In the genomic region with DNA sequence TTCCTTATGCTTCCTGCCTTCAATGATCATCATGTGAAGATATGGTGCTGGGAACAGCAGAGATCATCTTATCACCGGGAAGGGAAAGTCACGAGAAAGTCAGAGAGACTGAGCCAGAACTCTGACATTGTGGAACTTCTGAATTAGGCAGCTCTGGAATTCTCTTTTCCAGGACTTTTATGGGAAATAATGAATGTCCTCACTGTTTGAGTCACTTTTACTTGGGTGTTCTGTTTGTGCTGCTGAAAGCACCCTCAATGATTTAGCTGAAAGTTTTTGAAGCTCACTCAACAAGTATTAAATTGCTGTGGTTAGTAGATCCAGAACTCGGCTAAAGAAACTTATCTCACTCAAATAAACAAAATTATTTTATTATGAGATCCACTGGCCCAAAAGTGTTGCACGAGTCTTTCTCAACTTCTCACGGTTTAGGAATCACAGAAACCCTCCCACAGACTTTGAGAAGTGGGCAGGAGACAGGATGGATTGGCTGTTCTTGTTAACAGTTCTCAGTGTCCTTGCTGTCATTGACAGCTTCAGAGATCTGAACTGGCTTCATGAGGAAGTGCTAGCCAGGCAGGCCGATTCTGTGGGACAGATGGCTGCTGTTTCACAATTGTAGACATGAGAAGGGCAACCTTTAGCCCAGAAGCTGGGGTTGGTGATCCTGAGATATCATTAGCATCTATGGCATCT, we compare ENCODE assay signal across 9 cellular contexts. TPM values are rescaled to one million over a fixed set of nuclear protein-coding genes. Genes with fewer than 3 reads are reported as not detected.
DNase-seq lines count a peak whose midpoint lies in the region; ATAC-seq, FAIRE-seq and TF ChIP-seq lines count a peak whose summit lies in the region.
"Had no signal": no experiment of that assay in that cellular context is flagged by ENCODE, and none has a peak within 500 bp of the region (broad histone marks: within the 10 kb centered on the region; RNA-seq: fewer than 3 reads in every experiment).

No MANE protein-coding gene starts in this region.

- no peak for TF ChIP-seq CTCF in GM23338 (conservative IDR thresholded peaks at IDR 0.05; ENCODE audit: low read depth in 2 of 2)

- H3K36me3 Mint-ChIP-seq in GM23338 (ENCODE audit: low read depth): no peaks in the 10 kb centered on the region

- no peak for DNase-seq in GM23338 (ENCODE audit: low spot score)
- no peak for DNase-seq in SK-N-MC (ENCODE audit: low read depth, low spot score)
- DNase-seq in left cardiac atrium: peak; percentile 48
- DNase-seq in C1 segment of cervical spinal cord (lab: John Stamatoyannopoulos, UW): no peak
- DNase-seq in OCI-M2 (lab: John Stamatoyannopoulos, UW; ENCODE audit: unreplicated experiment): no peak
- no peak for DNase-seq in RCC 7860 (ENCODE audit: low spot score)
- DNase-seq: activated effector memory CD4-positive, alpha-beta T cell treated with Interleukin-2 at 50 U/mL for 16 hours had no signal

- H3K27ac ChIP-seq in GM23338 (ENCODE audit: low read depth) (no peak overlapping the region), SK-N-MC (peak overlapping the region; percentile 91), skin epidermis (peak overlapping the region in 16 of 21 experiments; percentile 15 to 77 (median 50))

- H3K27ac Mint-ChIP-seq in GM23338: no peak overlapping the region

- peak overlapping the region; percentile 80; the same call in 1 of the 2 replicates for H2AFZ ChIP-seq in GM23338

- H3K9me2 ChIP-seq in GM23338 (ENCODE audit: insufficient read depth): no peaks in the 10 kb centered on the region

- H3K9me3 ChIP-seq in SK-N-MC (ENCODE audit: low read depth, low read length): no peaks in the 10 kb centered on the region

- H3K27me3 ChIP-seq in GM23338 (ENCODE audit: insufficient read depth): no peaks in the 10 kb centered on the region

- H3K4me1 Mint-ChIP-seq in GM23338: no peaks in the 10 kb centered on the region

- H3K4me3 ChIP-seq in GM23338: no peak overlapping the region
- no peak overlapping the region for H3K4me3 ChIP-seq in SK-N-MC
- no peak overlapping the region for H3K4me3 ChIP-seq in skin epidermis

- H3K79me2 ChIP-seq in GM23338 (replicated peaks; ENCODE audit: insufficient read depth): no peaks in the 10 kb centered on the region

- no peaks in the 10 kb centered on the region for H4K20me1 ChIP-seq in GM23338 (replicated peaks; ENCODE audit: insufficient read depth)

- no peak overlapping the region for H3K4me2 ChIP-seq in GM23338

- H3K9ac ChIP-seq in SK-N-MC (ENCODE audit: insufficient read length): peak overlapping the region; percentile 33

- no peak for FAIRE-seq in RCC 7860 (lab: Jason Lieb, UNC)

- H3K27me3 Mint-ChIP-seq in GM23338 (ENCODE audit: insufficient read depth, low read depth, poor library complexity): peaks cover 2% of the 10 kb centered on the region

- H3K4me1 ChIP-seq in GM23338 (ENCODE audit: insufficient read depth): no peaks in the 10 kb centered on the region

- H3K9me3 Mint-ChIP-seq in GM23338: no peaks in the 10 kb centered on the region

- no peaks in the 10 kb centered on the region for H3K36me3 ChIP-seq in GM23338 (ENCODE audit: insufficient read depth)
- no peaks in the 10 kb centered on the region for H3K36me3 ChIP-seq in SK-N-MC (ENCODE audit: insufficient read depth, low read length)

- no peak overlapping the region for H3K4me3 Mint-ChIP-seq in GM23338

- ATAC-seq in GM23338: no peak
- peak; percentile 76 to 78 for ATAC-seq in left cardiac atrium
- ATAC-seq in GM19023 (IDR thresholded peaks at IDR 0.05; ENCODE audit: unreplicated experiment): no peak

- intact Hi-C loops in left cardiac atrium (cut with DNase I): no loop called here

- no peaks in the 10 kb centered on the region for H3F3A ChIP-seq in GM23338 (replicated peaks; ENCODE audit: low read depth)

TF ChIP-seq in GM23338, 12 proteins besides CTCF, POLR2A, EP300 and RAD21:
- no peak for TF ChIP-seq POLR2AphosphoS5 (IDR thresholded peaks at IDR 0.05; ENCODE audit: low read depth)
- TF ChIP-seq CREB1 (CRISPR knock-in tag; IDR thresholded peaks at IDR 0.05; ENCODE audit: low read depth): no peak

RNA-seq across cellular contexts. Expression of a gene that starts 26.4 kb away (rescaled TPM):
- 98.3 and 129 TPM in 2 replicates for total RNA-seq in GM23338 (2014; rRNA removed; shearing (Covaris generic))
- 154 and 164 TPM in 2 replicates for polyA plus RNA-seq in GM23338 (2016; fragmentation: Nextera tagmentation; extraction: Ambion mirVana)
- 100 to 1,000 TPM; 106 to 125 TPM for total RNA-seq in left cardiac atrium

RNA-seq across cellular contexts. Expression of a gene that starts 26.6 kb away (rescaled TPM):
- total RNA-seq in GM23338 (2014; rRNA removed; shearing (Covaris generic)): 138 and 153 TPM in 2 replicates
- polyA plus RNA-seq in GM23338 (2016; fragmentation: Nextera tagmentation; extraction: Ambion mirVana): 41.0 and 44.3 TPM in 2 replicates
- total RNA-seq in left cardiac atrium: 10 to 100 TPM; 20.0 to 21.4 TPM

RNA-seq across cellular contexts. Expression of a gene that starts 31.7 kb away (rescaled TPM):
- total RNA-seq in GM23338 (2014; rRNA removed; shearing (Covaris generic)): 126 and 147 TPM in 2 replicates
- 38.1 and 39.2 TPM in 2 replicates for polyA plus RNA-seq in GM23338 (2016; fragmentation: Nextera tagmentation; extraction: Ambion mirVana)
- 10 to 100 TPM; 12.7 to 15.2 TPM for total RNA-seq in left cardiac atrium

RNA-seq across cellular contexts. Expression of a gene that starts 36.7 kb away (rescaled TPM):
- 0.07 TPM in 1 of 2 replicates, not detected in the other for total RNA-seq in GM23338 (2014; rRNA removed; shearing (Covaris generic))
- 0.03 TPM in 1 of 2 replicates, not detected in the other for polyA plus RNA-seq in GM23338 (2016; fragmentation: Nextera tagmentation; extraction: Ambion mirVana)
- total RNA-seq in left cardiac atrium: under 1 TPM in 1 of 2 donors, not detected in 1; 0.24 TPM

RNA-seq across cellular contexts. Expression of a gene that starts 46.3 kb away (rescaled TPM):
- total RNA-seq in GM23338 (2014; rRNA removed; shearing (Covaris generic)): not detected in 2 replicates
- polyA plus RNA-seq in GM23338 (2016; fragmentation: Nextera tagmentation; extraction: Ambion mirVana): not detected in 2 replicates
- not detected for total RNA-seq in left cardiac atrium

Comparison
In these comparisons a context has a peak if more than half of its experiments do, and no peak if none do; other contexts are left out.
1. ATAC-seq: peak in left cardiac atrium (2 of 2); none in GM23338 (single experiment) and GM19023 (single experiment).